In genomic region chr1:243474384-243474851, GRCh38 we compare ENCODE assay signal across 1 cellular context.
TF ChIP-seq lines count a peak whose summit lies in the region.

No MANE protein-coding gene starts in this region.

TF ChIP-seq in IMR-90, 13 proteins besides CTCF, POLR2A, EP300 and RAD21:
- TF ChIP-seq FOS (IDR thresholded peaks at IDR 0.05; ENCODE audit: low read depth, low read length) (no peak), RCOR1 (IDR thresholded peaks at IDR 0.05; ENCODE audit: insufficient replicate concordance, low read length) (no peak), CHD1 (IDR thresholded peaks at IDR 0.05; ENCODE audit: low read depth, low read length) (no peak)
